In genomic region chr5:173353070-173353379, GRCh38 we compare ENCODE assay signal across 33 cellular contexts. TPM values are rescaled to one million over a fixed set of nuclear protein-coding genes. Genes with fewer than 3 reads are reported as not detected.
"Had no signal": no experiment of that assay in that cellular context is flagged by ENCODE, and none has a peak within 500 bp of the region (broad histone marks: within the 10 kb centered on the region; RNA-seq: fewer than 3 reads in every experiment).

No MANE protein-coding gene starts in this region.

- H3K27me3 ChIP-seq: body of pancreas, colonic mucosa, gastroesophageal sphincter had no signal

- H3K36me3 ChIP-seq: adrenal gland, colonic mucosa, gastroesophageal sphincter had no signal

- DNase-seq: activated CD4-positive, alpha-beta memory T cell treated with anti-CD3 and anti-CD28 coated beads for 36 hours; activated CD4-positive, alpha-beta T cell treated with anti-CD3 and anti-CD28 coated beads for 36 hours; activated CD4-positive, alpha-beta T cell treated with anti-CD3 and anti-CD28 coated beads, Interleukin-2, amount 10 ng/mL, durations not matched to agents 24 days and 14 days; activated CD4-positive, CD25-positive, alpha-beta regulatory T cell; activated CD4-positive, CD25-positive, alpha-beta regulatory T cell treated with anti-CD3 and anti-CD28 coated beads, Interleukin-2, amount 50 U/mL, for 72 hours; activated CD8-positive, alpha-beta memory T cell treated with anti-CD3 and anti-CD28 coated beads, Interleukin-2, amount 10 ng/mL, durations not matched to agents 7 days and 5 days; activated CD8-positive, alpha-beta memory T cell treated with anti-CD3 and anti-CD28 coated beads, Interleukin-2, amount 50 U/mL, for 4 hours; activated CD8-positive, alpha-beta T cell treated with anti-CD3 and anti-CD28 coated beads, Interleukin-2, amount 10 ng/mL, durations not matched to agents 7 days and 5 days; activated effector memory CD4-positive, alpha-beta T cell treated with anti-CD3 and anti-CD28 coated beads, Interleukin-2, amount 50 U/mL, for 16 hours; activated naive CD4-positive, alpha-beta T cell treated with anti-CD3 and anti-CD28 coated beads for 36 hours; activated naive CD8-positive, alpha-beta T cell treated with anti-CD3 and anti-CD28 coated beads for 36 hours; activated naive CD8-positive, alpha-beta T cell treated with anti-CD3 and anti-CD28 coated beads, Interleukin-2, amount 50 U/mL, for 24 hours; activated T-cell treated with anti-CD3 and anti-CD28 coated beads, Interleukin-2, amount 50 U/mL, for 1 hour; activated T-cell treated with anti-CD3 and anti-CD28 coated beads, Interleukin-2, amount 50 U/mL, for 48 hours; adrenal gland; amygdala; aorta; body of pancreas; central memory CD4-positive, alpha-beta T cell; cerebellar nuclear complex; colonic mucosa; effector memory CD4-positive, alpha-beta T cell; endodermal cell; foreskin keratinocyte; T-helper 1 cell; T-helper 17 cell; T1000 had no signal

- H3K9me3 ChIP-seq: adrenal gland, body of pancreas, colonic mucosa had no signal

- H3K4me3 Mint-ChIP-seq: activated CD4-positive, alpha-beta memory T cell treated with anti-CD3 and anti-CD28 coated beads for 36 hours; activated CD4-positive, alpha-beta T cell treated with anti-CD3 and anti-CD28 coated beads for 36 hours; activated CD4-positive, alpha-beta T cell treated with anti-CD3 and anti-CD28 coated beads, Interleukin-2, amount 10 ng/mL, durations not matched to agents 24 days and 14 days; activated CD8-positive, alpha-beta memory T cell treated with anti-CD3 and anti-CD28 coated beads, Interleukin-2, amount 10 ng/mL, durations not matched to agents 7 days and 5 days; activated CD8-positive, alpha-beta T cell treated with anti-CD3 and anti-CD28 coated beads, Interleukin-2, amount 10 ng/mL, durations not matched to agents 7 days and 5 days; activated naive CD4-positive, alpha-beta T cell treated with anti-CD3 and anti-CD28 coated beads for 36 hours; activated naive CD4-positive, alpha-beta T cell treated with anti-CD3 and anti-CD28 coated beads, Interleukin-2, amount 50 U/mL, for 24 hours; activated naive CD8-positive, alpha-beta T cell treated with anti-CD3 and anti-CD28 coated beads for 36 hours; activated naive CD8-positive, alpha-beta T cell treated with anti-CD3 and anti-CD28 coated beads, Interleukin-2, amount 50 U/mL, for 24 hours; activated T-helper 1 cell treated with anti-CD3 and anti-CD28 coated beads, Interleukin-12 subunit alpha, Interleukin-12 subunit beta, Interleukin-2, Interleukin-4 antibody, amounts not matched to agents 30 ng/mL and 10 ng/mL and 1 ng/mL, durations not matched to agents 14 hours and 24 hours and 36 hours; endodermal cell; T-helper 17 cell; T-helper 2 cell treated with Interferon-gamma antibody and Interleukin-4, amounts not matched to agents 5 μg/mL and 100 μg/mL, for 36 hours had no signal

- H3K36me3 Mint-ChIP-seq: activated CD4-positive, alpha-beta memory T cell treated with anti-CD3 and anti-CD28 coated beads for 36 hours; activated CD8-positive, alpha-beta memory T cell treated with anti-CD3 and anti-CD28 coated beads, Interleukin-2, amount 10 ng/mL, durations not matched to agents 7 days and 5 days; activated naive CD4-positive, alpha-beta T cell treated with anti-CD3 and anti-CD28 coated beads, Interleukin-2, amount 50 U/mL, for 24 hours; activated naive CD8-positive, alpha-beta T cell treated with anti-CD3 and anti-CD28 coated beads for 36 hours had no signal

- H3K4me1 ChIP-seq: adrenal gland, body of pancreas, colonic mucosa, foreskin keratinocyte had no signal

- H3K27ac Mint-ChIP-seq: activated CD4-positive, alpha-beta memory T cell treated with anti-CD3 and anti-CD28 coated beads for 36 hours; activated CD4-positive, alpha-beta T cell treated with anti-CD3 and anti-CD28 coated beads for 36 hours; activated CD4-positive, alpha-beta T cell treated with anti-CD3 and anti-CD28 coated beads, Interleukin-2, amount 10 ng/mL, durations not matched to agents 24 days and 14 days; activated CD8-positive, alpha-beta memory T cell treated with anti-CD3 and anti-CD28 coated beads, Interleukin-2, amount 10 ng/mL, durations not matched to agents 7 days and 5 days; activated CD8-positive, alpha-beta T cell treated with anti-CD3 and anti-CD28 coated beads, Interleukin-2, amount 10 ng/mL, durations not matched to agents 7 days and 5 days; activated naive CD4-positive, alpha-beta T cell treated with anti-CD3 and anti-CD28 coated beads for 36 hours; activated naive CD4-positive, alpha-beta T cell treated with anti-CD3 and anti-CD28 coated beads, Interleukin-2, amount 50 U/mL, for 24 hours; activated naive CD8-positive, alpha-beta T cell treated with anti-CD3 and anti-CD28 coated beads for 36 hours; activated naive CD8-positive, alpha-beta T cell treated with anti-CD3 and anti-CD28 coated beads, Interleukin-2, amount 50 U/mL, for 24 hours; activated T-helper 1 cell treated with anti-CD3 and anti-CD28 coated beads, Interleukin-12 subunit alpha, Interleukin-12 subunit beta, Interleukin-2, Interleukin-4 antibody, amounts not matched to agents 30 ng/mL and 10 ng/mL and 1 ng/mL, durations not matched to agents 14 hours and 24 hours and 36 hours; activated T-helper 2 cell treated with anti-CD3 and anti-CD28 coated beads, Interferon-gamma antibody, Interleukin-2, Interleukin-4, amounts not matched to agents 10 μg/mL and 5 μg/mL and 100 μg/mL, durations not matched to agents 14 hours and 24 hours and 36 hours; endodermal cell; T-helper 17 cell; T-helper 2 cell treated with Interferon-gamma antibody and Interleukin-4, amounts not matched to agents 5 μg/mL and 100 μg/mL, for 36 hours had no signal

- H3K27ac ChIP-seq: adrenal gland, body of pancreas, colonic mucosa, foreskin keratinocyte had no signal

- H3K4me1 Mint-ChIP-seq: activated CD4-positive, alpha-beta T cell treated with anti-CD3 and anti-CD28 coated beads for 36 hours; activated CD4-positive, alpha-beta T cell treated with anti-CD3 and anti-CD28 coated beads, Interleukin-2, amount 10 ng/mL, durations not matched to agents 24 days and 14 days; activated CD8-positive, alpha-beta memory T cell treated with anti-CD3 and anti-CD28 coated beads, Interleukin-2, amount 10 ng/mL, durations not matched to agents 7 days and 5 days; activated naive CD4-positive, alpha-beta T cell treated with anti-CD3 and anti-CD28 coated beads, Interleukin-2, amount 50 U/mL, for 24 hours; activated naive CD8-positive, alpha-beta T cell treated with anti-CD3 and anti-CD28 coated beads for 36 hours; activated naive CD8-positive, alpha-beta T cell treated with anti-CD3 and anti-CD28 coated beads, Interleukin-2, amount 50 U/mL, for 24 hours; endodermal cell; T-helper 17 cell had no signal

- H3K9me3 Mint-ChIP-seq: activated CD4-positive, alpha-beta memory T cell treated with anti-CD3 and anti-CD28 coated beads for 36 hours; activated CD4-positive, alpha-beta T cell treated with anti-CD3 and anti-CD28 coated beads, Interleukin-2, amount 10 ng/mL, durations not matched to agents 24 days and 14 days; activated naive CD4-positive, alpha-beta T cell treated with anti-CD3 and anti-CD28 coated beads for 36 hours; activated naive CD4-positive, alpha-beta T cell treated with anti-CD3 and anti-CD28 coated beads, Interleukin-2, amount 50 U/mL, for 24 hours; activated naive CD8-positive, alpha-beta T cell treated with anti-CD3 and anti-CD28 coated beads for 36 hours; activated naive CD8-positive, alpha-beta T cell treated with anti-CD3 and anti-CD28 coated beads, Interleukin-2, amount 50 U/mL, for 24 hours; activated T-helper 1 cell treated with anti-CD3 and anti-CD28 coated beads, Interleukin-12 subunit alpha, Interleukin-12 subunit beta, Interleukin-2, Interleukin-4 antibody, amounts not matched to agents 30 ng/mL and 10 ng/mL and 1 ng/mL, durations not matched to agents 14 hours and 24 hours and 36 hours; activated T-helper 2 cell treated with anti-CD3 and anti-CD28 coated beads, Interferon-gamma antibody, Interleukin-2, Interleukin-4, amounts not matched to agents 10 μg/mL and 5 μg/mL and 100 μg/mL, durations not matched to agents 14 hours and 24 hours and 36 hours; endodermal cell; T-helper 2 cell treated with Interferon-gamma antibody and Interleukin-4, amounts not matched to agents 5 μg/mL and 100 μg/mL, for 36 hours had no signal

- H3K4me3 ChIP-seq: adrenal gland, body of pancreas, colonic mucosa, gastroesophageal sphincter had no signal

- ATAC-seq: activated CD4-positive, alpha-beta T cell treated with anti-CD3 and anti-CD28 coated beads for 36 hours; activated CD8-positive, alpha-beta memory T cell treated with anti-CD3 and anti-CD28 coated beads, Interleukin-2, amount 10 ng/mL, durations not matched to agents 7 days and 5 days; activated CD8-positive, alpha-beta T cell treated with anti-CD3 and anti-CD28 coated beads, Interleukin-2, amount 10 ng/mL, durations not matched to agents 7 days and 5 days; activated naive CD8-positive, alpha-beta T cell treated with anti-CD3 and anti-CD28 coated beads, Interleukin-2, amount 50 U/mL, for 24 hours; body of pancreas; esophagus mucosa; foreskin keratinocyte; gastroesophageal sphincter; T-helper 17 cell had no signal

RNA-seq across cellular contexts. Expression of gene STC2, which starts 24.8 kb away (rescaled TPM):
- total RNA-seq: T-helper 17 cell had no signal
